ENCODE assay signal across 9 cellular contexts in genomic region chr6:31621991-31622390, GRCh38. TPM values are rescaled to one million over a fixed set of nuclear protein-coding genes. Genes with fewer than 3 reads are reported as not detected.
A peak's percentile ranks its signal among the peaks of the same experiment; 100 is the strongest.
DNase-seq lines count a peak whose midpoint lies in the region; ATAC-seq and TF ChIP-seq lines count a peak whose summit lies in the region.
"Had no signal": no experiment of that assay in that cellular context is flagged by ENCODE, and none has a peak within 500 bp of the region (broad histone marks: within the 10 kb centered on the region; RNA-seq: fewer than 3 reads in every experiment).

No MANE protein-coding gene starts in this region.

- no peak for ATAC-seq in GM18861 (IDR thresholded peaks at IDR 0.05; ENCODE audit: unreplicated experiment)
- ATAC-seq: foreskin keratinocyte had no signal

- no peak for TF ChIP-seq CTCF in NB4 (IDR thresholded peaks at IDR 0.05; ENCODE audit: low read depth, low read length)
- no peak for TF ChIP-seq CTCF in neutrophil (IDR thresholded peaks at IDR 0.05)

- no peak overlapping the region for H3K27ac ChIP-seq in ectodermal cell (ENCODE audit: insufficient read depth, low read depth, low read length, poor library complexity, severe bottlenecking)
- peak overlapping the region; percentile 99 for H3K27ac ChIP-seq in neutrophil

- DNase-seq in COLO668 (lab: John Stamatoyannopoulos, UW; ENCODE audit: unreplicated experiment) (peak; percentile 1), NB4 (ENCODE audit: low read depth) (no peak), foreskin melanocyte (no peak), GM19240 (ENCODE audit: insufficient read length, low spot score) (no peak), mesenteric fat pad (ENCODE audit: low spot score) (no peak)

- H3K4me1 ChIP-seq in ectodermal cell (ENCODE audit: control insufficient read depth, insufficient read depth, low read length) (peaks cover 10% of the 10 kb centered on the region), neutrophil (ENCODE audit: control insufficient read depth in 1 of 2, insufficient read depth in 1 of 2, low read depth in 1 of 2, low read length in 1 of 2) (peaks cover 37 to 38% of the 10 kb centered on the region in 2 experiments)

- H3K9me3 ChIP-seq in ectodermal cell (ENCODE audit: control insufficient read depth, low read length) = no peaks in the 10 kb centered on the region
- no peaks in the 10 kb centered on the region for H3K9me3 ChIP-seq in neutrophil

- peak overlapping the region; percentile 77 for H3K4me3 ChIP-seq in NB4 (ENCODE audit: low read depth, low read length)
- peak overlapping the region; percentile 79 for H3K4me3 ChIP-seq in ectodermal cell (ENCODE audit: insufficient read depth, low read depth, low read length)
- peak overlapping the region; percentile 73 to 99 for H3K4me3 ChIP-seq in neutrophil (ENCODE audit: low read depth in 1 of 2, low read length in 1 of 2)

- H3K36me3 ChIP-seq in ectodermal cell (ENCODE audit: control insufficient read depth, insufficient read depth, low read length) = peaks cover 45% of the 10 kb centered on the region
- H3K36me3 ChIP-seq in neutrophil = peaks cover 37% of the 10 kb centered on the region

- whole genome bisulfite sequencing in ectodermal cell, 2 experiments = 39 to 44% methylated on average over 4 of the region's 4 CpGs

- no peaks in the 10 kb centered on the region for H3K27me3 ChIP-seq in ectodermal cell (ENCODE audit: control insufficient read depth, insufficient read depth, low read length, poor library complexity, severe bottlenecking)
- H3K27me3 ChIP-seq in neutrophil = no peaks in the 10 kb centered on the region
- H3K27me3 ChIP-seq: foreskin keratinocyte had no signal

- TF ChIP-seq POLR2A in NB4 (IDR thresholded peaks at IDR 0.05; ENCODE audit: extremely low read depth, insufficient read length) = no peak

RNA-seq across cellular contexts. Expression of gene PRRC2A, which starts 1.5 kb away (rescaled TPM):
- 293 TPM for polyA plus RNA-seq in ectodermal cell (2013, experiment 1 of 4)
- 311 TPM for polyA plus RNA-seq in ectodermal cell (2013, experiment 2 of 4)
- polyA plus RNA-seq in ectodermal cell (2013, experiment 3 of 4) = 280 TPM
- polyA plus RNA-seq in ectodermal cell (2013, experiment 4 of 4) = 311 TPM
- total RNA-seq in mesenteric fat pad = 162 TPM

RNA-seq across cellular contexts. Expression of gene AIF1, which starts 7.0 kb away (rescaled TPM):
- not detected for polyA plus RNA-seq in ectodermal cell (2013, experiment 1 of 4)
- polyA plus RNA-seq in ectodermal cell (2013, experiment 2 of 4) = 1.9 TPM
- 1.5 TPM for polyA plus RNA-seq in ectodermal cell (2013, experiment 3 of 4)
- polyA plus RNA-seq in ectodermal cell (2013, experiment 4 of 4) = 1.6 TPM
- total RNA-seq in mesenteric fat pad = 60.1 TPM
- total RNA-seq: foreskin keratinocyte had no signal
- polyA plus RNA-seq: foreskin keratinocyte had no signal

RNA-seq across cellular contexts. Expression of gene NCR3, which starts 29.2 kb away (rescaled TPM):
- not detected for polyA plus RNA-seq in ectodermal cell (2013, experiment 1 of 4)
- not detected for polyA plus RNA-seq in ectodermal cell (2013, experiment 2 of 4)
- polyA plus RNA-seq in ectodermal cell (2013, experiment 3 of 4) = not detected
- not detected for polyA plus RNA-seq in ectodermal cell (2013, experiment 4 of 4)
- not detected for total RNA-seq in mesenteric fat pad
- total RNA-seq: foreskin keratinocyte had no signal
- polyA plus RNA-seq: foreskin keratinocyte had no signal

RNA-seq across cellular contexts. Expression of gene BAG6, which starts 30.5 kb away (rescaled TPM):
- polyA plus RNA-seq in ectodermal cell (2013, experiment 1 of 4) = 444 TPM
- polyA plus RNA-seq in ectodermal cell (2013, experiment 2 of 4) = 456 TPM
- 289 TPM for polyA plus RNA-seq in ectodermal cell (2013, experiment 3 of 4)
- 326 TPM for polyA plus RNA-seq in ectodermal cell (2013, experiment 4 of 4)
- total RNA-seq in mesenteric fat pad = 229 TPM

RNA-seq across cellular contexts. Expression of gene APOM, which starts 33.7 kb away (rescaled TPM):
- polyA plus RNA-seq in ectodermal cell (2013, experiment 1 of 4) = 4.8 TPM
- 4.1 TPM for polyA plus RNA-seq in ectodermal cell (2013, experiment 2 of 4)
- 4.4 TPM for polyA plus RNA-seq in ectodermal cell (2013, experiment 3 of 4)
- polyA plus RNA-seq in ectodermal cell (2013, experiment 4 of 4) = 4.1 TPM
- 3.3 TPM for total RNA-seq in mesenteric fat pad
